Comparison of ENCODE assay signal across 8 cellular contexts in the genomic region with DNA sequence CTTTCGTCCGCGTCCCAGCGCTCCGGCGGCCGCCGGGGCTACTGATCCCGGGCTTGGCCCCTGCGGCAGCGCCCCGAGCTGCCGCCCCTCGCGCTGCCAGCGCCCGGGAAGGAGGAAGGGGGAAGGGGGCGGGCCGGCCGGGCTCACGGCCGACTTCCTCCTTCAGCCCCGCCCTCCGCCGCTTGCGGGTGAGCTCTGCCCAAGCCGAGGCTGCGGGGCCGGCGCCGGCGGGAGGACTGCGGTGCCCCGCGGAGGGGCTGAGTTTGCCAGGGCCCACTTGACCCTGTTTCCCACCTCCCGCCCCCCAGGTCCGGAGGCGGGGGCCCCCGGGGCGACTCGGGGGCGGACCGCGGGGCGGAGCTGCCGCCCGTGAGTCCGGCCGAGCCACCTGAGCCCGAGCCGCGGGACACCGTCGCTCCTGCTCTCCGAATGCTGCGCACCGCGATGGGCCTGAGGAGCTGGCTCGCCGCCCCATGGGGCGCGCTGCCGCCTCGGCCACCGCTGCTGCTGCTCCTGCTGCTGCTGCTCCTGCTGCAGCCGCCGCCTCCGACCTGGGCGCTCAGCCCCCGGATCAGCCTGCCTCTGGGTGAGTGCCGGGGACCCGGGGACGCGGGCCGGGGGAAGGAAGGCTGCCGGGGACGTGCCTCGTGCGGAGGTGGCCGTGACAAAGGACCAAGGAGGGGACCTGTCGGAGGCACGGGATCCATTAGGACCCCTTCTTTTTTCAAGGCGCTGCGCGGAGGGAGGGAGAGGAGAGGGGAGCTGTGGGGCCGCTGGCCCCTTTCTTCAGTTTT. TPM values are rescaled to one million over a fixed set of nuclear protein-coding genes. Genes with fewer than 3 reads are reported as not detected.
DNase-seq lines count a peak whose midpoint lies in the region; ATAC-seq, FAIRE-seq and TF ChIP-seq lines count a peak whose summit lies in the region.

A gene with protein sequence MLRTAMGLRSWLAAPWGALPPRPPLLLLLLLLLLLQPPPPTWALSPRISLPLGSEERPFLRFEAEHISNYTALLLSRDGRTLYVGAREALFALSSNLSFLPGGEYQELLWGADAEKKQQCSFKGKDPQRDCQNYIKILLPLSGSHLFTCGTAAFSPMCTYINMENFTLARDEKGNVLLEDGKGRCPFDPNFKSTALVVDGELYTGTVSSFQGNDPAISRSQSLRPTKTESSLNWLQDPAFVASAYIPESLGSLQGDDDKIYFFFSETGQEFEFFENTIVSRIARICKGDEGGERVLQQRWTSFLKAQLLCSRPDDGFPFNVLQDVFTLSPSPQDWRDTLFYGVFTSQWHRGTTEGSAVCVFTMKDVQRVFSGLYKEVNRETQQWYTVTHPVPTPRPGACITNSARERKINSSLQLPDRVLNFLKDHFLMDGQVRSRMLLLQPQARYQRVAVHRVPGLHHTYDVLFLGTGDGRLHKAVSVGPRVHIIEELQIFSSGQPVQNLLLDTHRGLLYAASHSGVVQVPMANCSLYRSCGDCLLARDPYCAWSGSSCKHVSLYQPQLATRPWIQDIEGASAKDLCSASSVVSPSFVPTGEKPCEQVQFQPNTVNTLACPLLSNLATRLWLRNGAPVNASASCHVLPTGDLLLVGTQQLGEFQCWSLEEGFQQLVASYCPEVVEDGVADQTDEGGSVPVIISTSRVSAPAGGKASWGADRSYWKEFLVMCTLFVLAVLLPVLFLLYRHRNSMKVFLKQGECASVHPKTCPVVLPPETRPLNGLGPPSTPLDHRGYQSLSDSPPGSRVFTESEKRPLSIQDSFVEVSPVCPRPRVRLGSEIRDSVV (plus strand): TSS at position 181 of the 794 bp plus-strand sequence. CDS start 249 bp downstream, at position 430.

- no peak for DNase-seq in A172 (ENCODE audit: low spot score)
- peak; percentile 84 for DNase-seq in GM18507 (ENCODE audit: extremely low spot score, insufficient read length, low read depth)
- DNase-seq in NCI-H2227 treated with DMSO at 0.1 percent for 48 hours (lab: John Stamatoyannopoulos, UW): peak; percentile 25
- peak; percentile 94 for DNase-seq in activated CD4-positive, alpha-beta T cell treated with anti-CD3 and anti-CD28 coated beads, Interleukin-2, amount 10 ng/mL, durations not matched to agents 24 days and 14 days
- DNase-seq in right lobe of liver: peak; percentile 69 to 84 (median 83)
- peak; percentile 68 for DNase-seq in stimulated activated CD4-positive, alpha-beta T cell treated with anti-CD3 and anti-CD28 coated beads, Interleukin-4, amount 100 ng/mL, for 24 hours

- FAIRE-seq in GM18507 (lab: Jason Lieb, UNC): no peak

- peak; percentile 69 for ATAC-seq in HG02943 (IDR thresholded peaks at IDR 0.05; ENCODE audit: low read depth, unreplicated experiment)
- ATAC-seq in right lobe of liver: peak; percentile 79 to 88 (median 84)

- H3K27ac ChIP-seq in right lobe of liver: peak within 1 kb of the TSS; percentile 44 to 80 (median 76)

- peak within 1 kb of the TSS; percentile 71 for H3K27ac Mint-ChIP-seq in activated CD4-positive, alpha-beta T cell treated with anti-CD3 and anti-CD28 coated beads, Interleukin-2, amount 10 ng/mL, durations not matched to agents 24 days and 14 days
- H3K27ac Mint-ChIP-seq in dendritic cell treated with granulocyte-macrophage colony-stimulating factor and Interleukin-4, amounts not matched to agents 40 ng/mL and 50 ng/mL, for 4 days: peak within 1 kb of the TSS; percentile 84

- no peaks in the 10 kb centered on the region for H3K9me3 ChIP-seq in right lobe of liver

- H3K36me3 ChIP-seq in right lobe of liver: no peaks in the 10 kb centered on the region

- intact Hi-C loops in activated CD4-positive, alpha-beta T cell treated with anti-CD3 and anti-CD28 coated beads, Interleukin-2, amount 10 ng/mL, durations not matched to agents 24 days and 14 days (cut with micrococcal nuclease): loop anchor here (1.0 to 2.0 kb wide), 2 partner anchors 17 to 33 kb away; a partner anchor contains a TSS
- intact Hi-C loops in dendritic cell treated with granulocyte-macrophage colony-stimulating factor and Interleukin-4, amounts not matched to agents 40 ng/mL and 50 ng/mL, for 4 days (cut with micrococcal nuclease): no loop called here
- intact Hi-C loops in right lobe of liver (cut with DNase I): no loop called here

- H3K27me3 ChIP-seq in right lobe of liver: no peaks in the 10 kb centered on the region

- H3K9me3 Mint-ChIP-seq in activated CD4-positive, alpha-beta T cell treated with anti-CD3 and anti-CD28 coated beads, Interleukin-2, amount 10 ng/mL, durations not matched to agents 24 days and 14 days: no peaks in the 10 kb centered on the region
- no peaks in the 10 kb centered on the region for H3K9me3 Mint-ChIP-seq in dendritic cell treated with granulocyte-macrophage colony-stimulating factor and Interleukin-4, amounts not matched to agents 40 ng/mL and 50 ng/mL, for 4 days

- peaks cover 0 to 43% (median 9%) of the 10 kb centered on the region in 4 donors for H3K4me1 ChIP-seq in right lobe of liver

- peak within 1 kb of the TSS; percentile 90 for H3K4me3 Mint-ChIP-seq in activated CD4-positive, alpha-beta T cell treated with anti-CD3 and anti-CD28 coated beads, Interleukin-2, amount 10 ng/mL, durations not matched to agents 24 days and 14 days
- H3K4me3 Mint-ChIP-seq in dendritic cell treated with granulocyte-macrophage colony-stimulating factor and Interleukin-4, amounts not matched to agents 40 ng/mL and 50 ng/mL, for 4 days: peak within 1 kb of the TSS; percentile 80

- TF ChIP-seq CTCF in right lobe of liver (IDR thresholded peaks at IDR 0.05): no peak

- peak; percentile 47 for TF ChIP-seq POLR2A in right lobe of liver (IDR thresholded peaks at IDR 0.05)

- H3K4me1 Mint-ChIP-seq in activated CD4-positive, alpha-beta T cell treated with anti-CD3 and anti-CD28 coated beads, Interleukin-2, amount 10 ng/mL, durations not matched to agents 24 days and 14 days: peaks cover 25% of the 10 kb centered on the region
- peaks cover 69% of the 10 kb centered on the region for H3K4me1 Mint-ChIP-seq in dendritic cell treated with granulocyte-macrophage colony-stimulating factor and Interleukin-4, amounts not matched to agents 40 ng/mL and 50 ng/mL, for 4 days (ENCODE audit: low read depth)

- H3K36me3 Mint-ChIP-seq in activated CD4-positive, alpha-beta T cell treated with anti-CD3 and anti-CD28 coated beads, Interleukin-2, amount 10 ng/mL, durations not matched to agents 24 days and 14 days (ENCODE audit: low read depth): peaks cover 7% of the 10 kb centered on the region
- H3K36me3 Mint-ChIP-seq in dendritic cell treated with granulocyte-macrophage colony-stimulating factor and Interleukin-4, amounts not matched to agents 40 ng/mL and 50 ng/mL, for 4 days (ENCODE audit: low read depth): peaks cover 21% of the 10 kb centered on the region

- WGBS in right lobe of liver (ENCODE audit: insufficient coverage, low coverage, low lambda C conversion rate, missing lambda C conversion rate): under 1% methylated on average over 21 of the region's 86 CpGs

- peak within 1 kb of the TSS; percentile 85 to 95 (median 87) for H3K4me3 ChIP-seq in right lobe of liver

- peaks cover 2% of the 10 kb centered on the region for H3K27me3 Mint-ChIP-seq in activated CD4-positive, alpha-beta T cell treated with anti-CD3 and anti-CD28 coated beads, Interleukin-2, amount 10 ng/mL, durations not matched to agents 24 days and 14 days
- H3K27me3 Mint-ChIP-seq in dendritic cell treated with granulocyte-macrophage colony-stimulating factor and Interleukin-4, amounts not matched to agents 40 ng/mL and 50 ng/mL, for 4 days: peaks cover 7% of the 10 kb centered on the region

RNA-seq across cellular contexts. Expression of the gene that starts here (rescaled TPM):
- 17.1 and 33.8 TPM in 2 replicates for total RNA-seq in A172 (2014; rRNA removed; shearing (Covaris generic))
- total RNA-seq in activated CD4-positive, alpha-beta T cell treated with anti-CD3 and anti-CD28 coated beads, Interleukin-2, amount 10 ng/mL, durations not matched to agents 24 days and 14 days: 17.5 and 18.9 TPM in 2 replicates
- 10 to 100 TPM; 17.1 to 67.7 (median 20.3) TPM for total RNA-seq in right lobe of liver
